In genomic region chr5:172633403-172633970, GRCh38 we compare ENCODE assay signal across 1 cellular context.
TF ChIP-seq lines count a peak whose summit lies in the region.

No MANE protein-coding gene starts in this region.

TF ChIP-seq in H1, 55 proteins besides CTCF, POLR2A, EP300 and RAD21:
- no peak for TF ChIP-seq SIN3A (conservative IDR thresholded peaks at IDR 0.05 in 1 of 2, IDR thresholded peaks at IDR 0.05 in 1 of 2; ENCODE audit: low read depth in 1 of 2, low read length in 2 of 2)
- TF ChIP-seq KDM1A (IDR thresholded peaks at IDR 0.05; ENCODE audit: borderline replicate concordance, low read length) = 0 out of 2 replicates have a peak, but pooled peaks have one; percentile 18
TF ChIP-seq in H1: peak in this region for 1.
